26 cellular contexts compared by ENCODE assay signal in the genomic region with DNA sequence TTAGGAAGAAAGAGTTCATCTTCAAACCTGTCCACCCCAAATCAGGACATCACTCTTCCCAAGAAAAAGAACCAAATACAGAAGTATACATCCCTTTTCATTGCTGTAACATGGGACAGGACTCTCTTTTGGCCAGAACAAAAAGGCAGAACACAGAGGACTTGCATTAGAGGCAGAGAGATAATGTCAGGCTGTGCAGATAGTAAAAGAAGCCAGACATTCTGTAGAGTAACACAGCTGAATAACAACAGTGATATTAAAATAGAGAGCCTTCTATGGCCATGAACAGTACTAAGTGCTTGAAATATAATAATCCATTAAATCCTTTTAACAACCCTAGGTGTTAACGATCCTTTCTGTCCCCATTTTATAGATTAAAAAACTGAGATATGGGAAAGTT.
"Had no signal": no experiment of that assay in that cellular context is flagged by ENCODE, and none has a peak within 500 bp of the region (broad histone marks: within the 10 kb centered on the region; RNA-seq: fewer than 3 reads in every experiment).

No MANE protein-coding gene starts in this region.

- H2AFZ ChIP-seq: neural progenitor cell, parathyroid adenoma had no signal

- ATAC-seq: naive thymus-derived CD8-positive, alpha-beta T cell; natural killer cell treated with Interleukin-12 subunit alpha and Interleukin-12 subunit beta and Interleukin-15 and Interleukin-18, amount 100 ng/mL, for 72 hours; psoas muscle; right lobe of liver; stimulated activated effector memory CD8-positive, alpha-beta T cell treated with anti-CD3 and anti-CD28 coated beads, Interleukin-12 subunit alpha, Interleukin-12 subunit beta, amount 100 ng/mL, for 72 hours; stimulated activated naive B cell treated with anti-CD40 and anti-IgM and Interleukin-4, amounts not matched to agents 10 μg/mL and 1 μg/mL and 100 μg/mL, for 72 hours had no signal

- H3K27me3 ChIP-seq: neural progenitor cell, ovary, right lobe of liver, sigmoid colon, stomach, thyroid gland, tibial nerve, upper lobe of left lung, vagina had no signal

- H3K36me3 ChIP-seq: neural progenitor cell, ovary, right lobe of liver, sigmoid colon, stomach, thoracic aorta, thyroid gland, tibial nerve, upper lobe of left lung, vagina had no signal

- H3K4me1 ChIP-seq: neural progenitor cell, parathyroid adenoma, psoas muscle, right lobe of liver, sigmoid colon, stomach, thyroid gland, tibial nerve, upper lobe of left lung, vagina had no signal

- H3K4me2 ChIP-seq: neural progenitor cell had no signal

- H3K27ac ChIP-seq: neural progenitor cell, ovary, parathyroid adenoma, psoas muscle, right lobe of liver, sigmoid colon, stomach, thoracic aorta, thyroid gland, tibial nerve, upper lobe of left lung, vagina had no signal

- H3K4me3 ChIP-seq: neural progenitor cell, ovary, psoas muscle, right lobe of liver, sigmoid colon, stomach, thoracic aorta, thyroid gland, tibial nerve, upper lobe of left lung, vagina had no signal

- H3K79me2 ChIP-seq: parathyroid adenoma had no signal

- DNase-seq: naive B cell; naive thymus-derived CD8-positive, alpha-beta T cell; occipital lobe; ovary; posterior cingulate gyrus; psoas muscle; right lobe of liver; sigmoid colon; small intestine; stimulated activated CD4-positive, alpha-beta T cell treated with anti-CD3 and anti-CD28 coated beads, Interleukin-15, amount 100 ng/mL, for 24 hours; stimulated activated CD4-positive, alpha-beta T cell treated with anti-CD3 and anti-CD28 coated beads, Interleukin-2, amount 100 ng/mL, for 24 hours; stimulated activated CD4-positive, alpha-beta T cell treated with anti-CD3 and anti-CD28 coated beads, Interleukin-2, amount 100 ng/mL, for 48 hours; stimulated activated CD4-positive, alpha-beta T cell treated with anti-CD3 and anti-CD28 coated beads, Interleukin-4, amount 100 ng/mL, for 24 hours; stimulated activated naive B cell treated with anti-CD40 and anti-IgM and Interleukin-4, amounts not matched to agents 10 μg/mL and 1 μg/mL and 100 μg/mL, for 72 hours; stimulated activated naive CD4-positive, alpha-beta T cell treated with Interleukin-2 at 50 U/mL for 16 hours; stomach; thyroid gland; trophoblast cell; upper lobe of left lung had no signal

- H3K9me3 ChIP-seq: ovary, sigmoid colon, thyroid gland, upper lobe of left lung, vagina had no signal
